11 cellular contexts compared by ENCODE assay signal in genomic region chr10:117544729-117545140, GRCh38. TPM values are rescaled to one million over a fixed set of nuclear protein-coding genes. Genes with fewer than 3 reads are reported as not detected.
A peak's percentile ranks its signal among the peaks of the same experiment; 100 is the strongest.
DNase-seq lines count a peak whose midpoint lies in the region; ATAC-seq and TF ChIP-seq lines count a peak whose summit lies in the region.
"Had no signal": no experiment of that assay in that cellular context is flagged by ENCODE, and none has a peak within 500 bp of the region (broad histone marks: within the 10 kb centered on the region; RNA-seq: fewer than 3 reads in every experiment).

No MANE protein-coding gene starts in this region.

- peak overlapping the region; percentile 45 for H3K4me3 Mint-ChIP-seq in activated naive CD8-positive, alpha-beta T cell treated with anti-CD3 and anti-CD28 coated beads for 36 hours
- H3K4me3 Mint-ChIP-seq in stimulated activated effector memory CD8-positive, alpha-beta T cell treated with anti-CD3 and anti-CD28 coated beads, Interleukin-12 subunit alpha, Interleukin-12 subunit beta, amount 100 ng/mL, for 72 hours: peak overlapping the region; percentile 26

- no peaks in the 10 kb centered on the region for H3K36me3 Mint-ChIP-seq in activated naive CD8-positive, alpha-beta T cell treated with anti-CD3 and anti-CD28 coated beads for 36 hours
- H3K36me3 Mint-ChIP-seq in stimulated activated effector memory CD8-positive, alpha-beta T cell treated with anti-CD3 and anti-CD28 coated beads, Interleukin-12 subunit alpha, Interleukin-12 subunit beta, amount 100 ng/mL, for 72 hours: no peaks in the 10 kb centered on the region

- WGBS in adrenal gland, 4 donors: 2 to 5% (median 4%) methylated on average over 6 to 28 of the region's 28 CpGs

- H3K27me3 Mint-ChIP-seq in activated naive CD8-positive, alpha-beta T cell treated with anti-CD3 and anti-CD28 coated beads for 36 hours: peaks cover 96% of the 10 kb centered on the region

- TF ChIP-seq CTCF in adrenal gland (IDR thresholded peaks at IDR 0.05): no peak

- H3K27ac ChIP-seq in adrenal gland: no peak overlapping the region

- intact Hi-C loops in adrenal gland (cut with DNase I): no loop called here

- no peak for ATAC-seq in stimulated activated effector memory CD8-positive, alpha-beta T cell treated with anti-CD3 and anti-CD28 coated beads, Interleukin-12 subunit alpha, Interleukin-12 subunit beta, amount 100 ng/mL, for 72 hours

- DNase-seq in NCI-H2227 (lab: John Stamatoyannopoulos, UW; ENCODE audit: unreplicated experiment) (peak; percentile 4), NCI-H2227 treated with DMSO at 0.1 percent for 48 hours (lab: John Stamatoyannopoulos, UW) (no peak), iris pigment epithelial cell (ENCODE audit: low read depth) (peak; percentile 45), adrenal gland (no peak), ecto neural progenitor cell (ENCODE audit: low spot score) (no peak), cortex of kidney (lab: John Stamatoyannopoulos, UW) (no peak)
- DNase-seq in activated naive CD8-positive, alpha-beta T cell treated with anti-CD3 and anti-CD28 coated beads for 36 hours: no peak
- no peak for DNase-seq in stimulated activated effector memory CD8-positive, alpha-beta T cell treated with anti-CD3 and anti-CD28 coated beads, Interleukin-12 subunit alpha, Interleukin-12 subunit beta, amount 100 ng/mL, for 72 hours (ENCODE audit: low spot score in 2 of 2)
- DNase-seq: activated naive CD4-positive, alpha-beta T cell; hippocampal formation; stimulated activated CD4-positive, alpha-beta T cell treated with anti-CD3 and anti-CD28 coated beads, Interleukin-2, amount 100 ng/mL, for 24 hours had no signal

- H3K36me3 ChIP-seq in adrenal gland (replicated peaks in 1 of 2): no peaks in the 10 kb centered on the region

- peaks cover 91% of the 10 kb centered on the region for H3K27me3 ChIP-seq in adrenal gland

- H3K27ac Mint-ChIP-seq in activated naive CD8-positive, alpha-beta T cell treated with anti-CD3 and anti-CD28 coated beads for 36 hours: no peak overlapping the region
- no peak overlapping the region for H3K27ac Mint-ChIP-seq in stimulated activated effector memory CD8-positive, alpha-beta T cell treated with anti-CD3 and anti-CD28 coated beads, Interleukin-12 subunit alpha, Interleukin-12 subunit beta, amount 100 ng/mL, for 72 hours

- peaks cover 27% of the 10 kb centered on the region for H3K4me1 Mint-ChIP-seq in activated naive CD8-positive, alpha-beta T cell treated with anti-CD3 and anti-CD28 coated beads for 36 hours
- H3K4me1 Mint-ChIP-seq in stimulated activated effector memory CD8-positive, alpha-beta T cell treated with anti-CD3 and anti-CD28 coated beads, Interleukin-12 subunit alpha, Interleukin-12 subunit beta, amount 100 ng/mL, for 72 hours: peaks cover 28% of the 10 kb centered on the region

- H3K4me3 ChIP-seq in adrenal gland: peak overlapping the region in 2 of 4 donors; percentile 9 to 51

- peaks cover 26 to 30% of the 10 kb centered on the region in 2 donors for H3K4me1 ChIP-seq in adrenal gland (replicated peaks in 1 of 2)

- H3K9me3 Mint-ChIP-seq in activated naive CD8-positive, alpha-beta T cell treated with anti-CD3 and anti-CD28 coated beads for 36 hours: no peaks in the 10 kb centered on the region
- no peaks in the 10 kb centered on the region for H3K9me3 Mint-ChIP-seq in stimulated activated effector memory CD8-positive, alpha-beta T cell treated with anti-CD3 and anti-CD28 coated beads, Interleukin-12 subunit alpha, Interleukin-12 subunit beta, amount 100 ng/mL, for 72 hours

- TF ChIP-seq POLR2A in adrenal gland (IDR thresholded peaks at IDR 0.05): no peak

- H3K9me3 ChIP-seq in adrenal gland (replicated peaks in 1 of 3): no peaks in the 10 kb centered on the region

RNA-seq across cellular contexts. Expression of gene EMX2, which starts 2.2 kb away (rescaled TPM):
- total RNA-seq in activated naive CD8-positive, alpha-beta T cell treated with anti-CD3 and anti-CD28 coated beads for 36 hours: not detected
- total RNA-seq in adrenal gland: under 1 TPM in 1 of 8 donors, not detected in 7; 0.72 TPM
- under 1 TPM; 0.33 to 0.64 (median 0.51) TPM for polyA plus RNA-seq in adrenal gland

Comparison
In these comparisons a context has a peak if more than half of its experiments do, and no peak if none do; other contexts are left out.
1. DNase-seq: peak in NCI-H2227 (single experiment) and iris pigment epithelial cell (single experiment); none in NCI-H2227 treated with DMSO at 0.1 percent for 48 hours (single experiment), activated naive CD8-positive, alpha-beta T cell treated with anti-CD3 and anti-CD28 coated beads for 36 hours (single experiment), stimulated activated effector memory CD8-positive, alpha-beta T cell treated with anti-CD3 and anti-CD28 coated beads, Interleukin-12 subunit alpha, Interleukin-12 subunit beta, amount 100 ng/mL, for 72 hours (0 of 2), adrenal gland (0 of 7), ecto neural progenitor cell (single experiment) and cortex of kidney (single experiment).